1 cellular context compared by ENCODE assay signal in genomic region chr1:91682882-91683597, GRCh38.
TF ChIP-seq lines count a peak whose summit lies in the region.

No MANE protein-coding gene starts in this region.

TF ChIP-seq in GM23338, 12 proteins besides CTCF, POLR2A, EP300 and RAD21 (continued from another document):
- no peak for TF ChIP-seq ZNF462 (CRISPR knock-in tag; IDR thresholded peaks at IDR 0.05)
- TF ChIP-seq JUNB (IDR thresholded peaks at IDR 0.05; ENCODE audit: unreplicated experiment), result no peak
- no peak for TF ChIP-seq STAT1 (IDR thresholded peaks at IDR 0.05; ENCODE audit: unreplicated experiment)
- no peak for TF ChIP-seq EZH2phosphoT487 (IDR thresholded peaks at IDR 0.05; ENCODE audit: unreplicated experiment)
- TF ChIP-seq REST (IDR thresholded peaks at IDR 0.05; ENCODE audit: unreplicated experiment), result no peak
- no peak for TF ChIP-seq ZNF114 (CRISPR knock-in tag; IDR thresholded peaks at IDR 0.05)
- TF ChIP-seq CREB1 (CRISPR knock-in tag; IDR thresholded peaks at IDR 0.05; ENCODE audit: low read depth), result no peak
- no peak for TF ChIP-seq NANOG (IDR thresholded peaks at IDR 0.05; ENCODE audit: borderline replicate concordance)
- TF ChIP-seq, protein P1, sequence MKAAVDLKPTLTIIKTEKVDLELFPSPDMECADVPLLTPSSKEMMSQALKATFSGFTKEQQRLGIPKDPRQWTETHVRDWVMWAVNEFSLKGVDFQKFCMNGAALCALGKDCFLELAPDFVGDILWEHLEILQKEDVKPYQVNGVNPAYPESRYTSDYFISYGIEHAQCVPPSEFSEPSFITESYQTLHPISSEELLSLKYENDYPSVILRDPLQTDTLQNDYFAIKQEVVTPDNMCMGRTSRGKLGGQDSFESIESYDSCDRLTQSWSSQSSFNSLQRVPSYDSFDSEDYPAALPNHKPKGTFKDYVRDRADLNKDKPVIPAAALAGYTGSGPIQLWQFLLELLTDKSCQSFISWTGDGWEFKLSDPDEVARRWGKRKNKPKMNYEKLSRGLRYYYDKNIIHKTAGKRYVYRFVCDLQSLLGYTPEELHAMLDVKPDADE (IDR thresholded peaks at IDR 0.05), result no peak
